ENCODE assay signal across 8 cellular contexts in genomic region chr16:50741225-50741807, GRCh38. TPM values are rescaled to one million over a fixed set of nuclear protein-coding genes. Genes with fewer than 3 reads are reported as not detected.
A peak's percentile ranks its signal among the peaks of the same experiment; 100 is the strongest.
DNase-seq lines count a peak whose midpoint lies in the region; ATAC-seq and TF ChIP-seq lines count a peak whose summit lies in the region.

No MANE protein-coding gene starts in this region.

- in situ Hi-C loops in brain microvascular endothelial cell (cut with HindIII; ENCODE audit: low pct_ligation_motif_present, low sequenced_read_pairs): no loop called here

- ATAC-seq in HG03159 (IDR thresholded peaks at IDR 0.05; ENCODE audit: unreplicated experiment): peak; percentile 2
- no peak for ATAC-seq in lung (ENCODE audit: insufficient read depth, low FRiP score)
- no peak for ATAC-seq in GM19397 (IDR thresholded peaks at IDR 0.05; ENCODE audit: unreplicated experiment)
- no peak for ATAC-seq in GM18505 (IDR thresholded peaks at IDR 0.05; ENCODE audit: unreplicated experiment)

- H3K9me3 ChIP-seq in lung (ENCODE audit: control insufficient read depth in 2 of 2, insufficient read depth in 1 of 2, low read length in 1 of 2) (no peaks in the 10 kb centered on the region), vagina (no peaks in the 10 kb centered on the region)

- no peak for TF ChIP-seq CTCF in GM06990 (IDR thresholded peaks at IDR 0.05; ENCODE audit: insufficient read depth, low read length, poor library complexity, severe bottlenecking)
- TF ChIP-seq CTCF in brain microvascular endothelial cell (IDR thresholded peaks at IDR 0.05; ENCODE audit: low read depth, low read length, missing control alignments): no peak
- TF ChIP-seq CTCF in lung (IDR thresholded peaks at IDR 0.05; ENCODE audit: control extremely low read depth, extremely low read depth): no peak
- TF ChIP-seq CTCF in vagina (IDR thresholded peaks at IDR 0.05): no peak

- no peaks in the 10 kb centered on the region for H3K27me3 ChIP-seq in GM06990 (replicated peaks; ENCODE audit: control insufficient read depth, insufficient read depth, low read length)
- H3K27me3 ChIP-seq in brain microvascular endothelial cell (replicated peaks): no peaks in the 10 kb centered on the region
- H3K27me3 ChIP-seq in lung (ENCODE audit: control insufficient read depth, insufficient read depth): no peaks in the 10 kb centered on the region
- no peaks in the 10 kb centered on the region for H3K27me3 ChIP-seq in vagina

- H3K4me1 ChIP-seq in lung (ENCODE audit: control insufficient read depth in 2 of 2, insufficient read depth in 2 of 2, low read length in 2 of 2) (peaks cover 5 to 9% of the 10 kb centered on the region in 2 donors), vagina (peaks cover 35% of the 10 kb centered on the region)

- TF ChIP-seq POLR2A in vagina (IDR thresholded peaks at IDR 0.05) (no peak), GM18505 (IDR thresholded peaks at IDR 0.05; ENCODE audit: borderline replicate concordance, extremely low read depth, insufficient read depth, insufficient read length) (no peak)

- peak overlapping the region; percentile 6 for H3K27ac ChIP-seq in brain microvascular endothelial cell
- H3K27ac ChIP-seq in lung (ENCODE audit: low read depth in 1 of 2, low read length in 1 of 2): peak overlapping the region; percentile 76 to 86
- peak overlapping the region; percentile 67 for H3K27ac ChIP-seq in vagina

- H3K36me3 ChIP-seq in GM06990 (ENCODE audit: control insufficient read depth, insufficient read depth, low read length): no peaks in the 10 kb centered on the region; the same call in 1 of the 2 replicates
- H3K36me3 ChIP-seq in brain microvascular endothelial cell (replicated peaks): no peaks in the 10 kb centered on the region
- no peaks in the 10 kb centered on the region for H3K36me3 ChIP-seq in lung (ENCODE audit: control insufficient read depth in 2 of 2, insufficient read depth in 2 of 2, low read length in 2 of 2)
- no peaks in the 10 kb centered on the region for H3K36me3 ChIP-seq in vagina

- no peak for DNase-seq in GM06990 (ENCODE audit: extremely low read depth, insufficient read length)
- no peak for DNase-seq in brain microvascular endothelial cell
- no peak for DNase-seq in lung (ENCODE audit: low spot score)
- no peak for DNase-seq in vagina (ENCODE audit: extremely low spot score in 2 of 2)
- DNase-seq in NCI-H510A (lab: John Stamatoyannopoulos, UW): no peak

- WGBS in lung, 2 donors: 5 to 12% methylated on average over 24 of the region's 24 CpGs

- H3K4me3 ChIP-seq in GM06990 (replicated peaks; ENCODE audit: low read depth, low read length) (peak overlapping the region; percentile 60), brain microvascular endothelial cell (ENCODE audit: low read depth, low read length) (peak overlapping the region; percentile 49), lung (no peak overlapping the region), vagina (peak overlapping the region; percentile 47 to 96)

- intact Hi-C loops in vagina (cut with DNase I): no loop called here

RNA-seq across cellular contexts. Expression of gene CYLD, which starts 0.6 kb away (rescaled TPM):
- total RNA-seq in lung: 10 to 100 TPM; 33.4 to 90.5 TPM
- polyA plus RNA-seq in lung: 10 to 100 TPM; 15.3 to 18.6 TPM
- total RNA-seq in vagina: 33.9 TPM

RNA-seq across cellular contexts. Expression of gene NOD2, which starts 47.9 kb away (rescaled TPM):
- 10 to 100 TPM in 1 of 2 donors, 1 to 10 TPM in 1; 4.3 to 14.1 TPM for total RNA-seq in lung
- polyA plus RNA-seq in lung: 1 to 10 TPM; 2.1 to 7.5 TPM
- 43.5 TPM for total RNA-seq in vagina

Comparison
In these comparisons a context has a peak if more than half of its experiments do, and no peak if none do; other contexts are left out.
1. H3K27ac ChIP-seq: peak in every context shown above with its lines; median percentile 81 in lung; 67 in vagina; 6 in brain microvascular endothelial cell.